ENCODE assay signal across 13 cellular contexts in genomic region chr10:4947039-4947634, GRCh38. TPM values are rescaled to one million over a fixed set of nuclear protein-coding genes. Genes with fewer than 3 reads are reported as not detected.
A peak's percentile ranks its signal among the peaks of the same experiment; 100 is the strongest.
DNase-seq lines count a peak whose midpoint lies in the region; FAIRE-seq and TF ChIP-seq lines count a peak whose summit lies in the region.
"Had no signal": no experiment of that assay in that cellular context is flagged by ENCODE, and none has a peak within 500 bp of the region (broad histone marks: within the 10 kb centered on the region; RNA-seq: fewer than 3 reads in every experiment).

No MANE protein-coding gene starts in this region.

- H3K4me1 ChIP-seq in keratinocyte (ENCODE audit: control insufficient read depth, extremely low read depth, insufficient read depth, low read length) (peaks cover 28% of the 10 kb centered on the region), stomach smooth muscle (ENCODE audit: control insufficient read depth, insufficient read depth, low read length) (peaks cover 32% of the 10 kb centered on the region)

- H3K4me3 Mint-ChIP-seq in nephron progenitor cell: no peak overlapping the region
- H3K4me3 Mint-ChIP-seq: activated T-cell treated with anti-CD3 and anti-CD28 coated beads, Interleukin-2, amount 50 U/mL, for 24 hours had no signal

- H3K9me3 ChIP-seq in keratinocyte (ENCODE audit: control insufficient read depth, low read depth, low read length): no peaks in the 10 kb centered on the region
- no peaks in the 10 kb centered on the region for H3K9me3 ChIP-seq in stomach smooth muscle (ENCODE audit: control insufficient read depth in 2 of 2, low read length in 2 of 2)
- H3K9me3 ChIP-seq: ovary had no signal

- no peaks in the 10 kb centered on the region for H3K79me2 ChIP-seq in keratinocyte (ENCODE audit: control insufficient read depth, insufficient read depth, low read length)

- FAIRE-seq in keratinocyte (lab: Jason Lieb, UNC): no peak
- FAIRE-seq: K562 had no signal

- H3K27ac Mint-ChIP-seq in nephron progenitor cell: no peak overlapping the region
- H3K27ac Mint-ChIP-seq: activated T-cell treated with anti-CD3 and anti-CD28 coated beads, Interleukin-2, amount 50 U/mL, for 24 hours had no signal

- peak overlapping the region; percentile 23 for H3K4me2 ChIP-seq in keratinocyte (ENCODE audit: control insufficient read depth, extremely low read depth, insufficient read depth, low read depth, low read length)

- in situ Hi-C loops in brain microvascular endothelial cell (cut with HindIII; ENCODE audit: low pct_ligation_motif_present, low sequenced_read_pairs): no loop called here

- H3K9me3 Mint-ChIP-seq in nephron progenitor cell: peaks cover 13% of the 10 kb centered on the region
- H3K9me3 Mint-ChIP-seq: activated T-cell treated with anti-CD3 and anti-CD28 coated beads, Interleukin-2, amount 50 U/mL, for 24 hours had no signal

- H3K9me1 ChIP-seq in keratinocyte (ENCODE audit: control insufficient read depth, extremely low read depth, insufficient read depth, low read length): no peaks in the 10 kb centered on the region

- DNase-seq in ELR (ENCODE audit: low read depth): peak; percentile 4
- no peak for DNase-seq in brain microvascular endothelial cell
- DNase-seq in keratinocyte (ENCODE audit: low read depth, low spot score): no peak
- DNase-seq in NCI-H2171 treated with DMSO at 0.1 percent for 48 hours (lab: John Stamatoyannopoulos, UW): no peak
- no peak for DNase-seq in NCI-H510A treated with DMSO at 0.1 percent for 48 hours (lab: John Stamatoyannopoulos, UW)
- DNase-seq in DMS79 (lab: John Stamatoyannopoulos, UW): no peak
- DNase-seq in nephron progenitor cell: no peak
- DNase-seq: activated T-cell treated with anti-CD3 and anti-CD28 coated beads, Interleukin-2, amount 50 U/mL, for 24 hours had no signal

- H3K27ac ChIP-seq in brain microvascular endothelial cell (peak overlapping the region; percentile 22), keratinocyte (ENCODE audit: control insufficient read depth, insufficient read depth, low read length) (peak overlapping the region; percentile 65), stomach smooth muscle (ENCODE audit: low read length) (peak overlapping the region; percentile 56)
- H3K27ac ChIP-seq: cardiac muscle cell, ovary, VCaP had no signal

- H3K27me3 ChIP-seq in brain microvascular endothelial cell (replicated peaks) (no peaks in the 10 kb centered on the region), keratinocyte (ENCODE audit: control insufficient read depth, extremely low read depth, insufficient read depth, low read length) (no peaks in the 10 kb centered on the region), stomach smooth muscle (ENCODE audit: control insufficient read depth in 1 of 2, insufficient read depth in 2 of 2, low read length in 2 of 2) (no peaks in the 10 kb centered on the region)
- H3K27me3 ChIP-seq: cardiac muscle cell, ovary had no signal

- H4K20me1 ChIP-seq in keratinocyte (ENCODE audit: control insufficient read depth, extremely low read depth, insufficient read depth, low read length): no peaks in the 10 kb centered on the region

- no peak overlapping the region for H2AFZ ChIP-seq in keratinocyte (ENCODE audit: control insufficient read depth, low read length)

- peaks cover 2% of the 10 kb centered on the region for H3K27me3 Mint-ChIP-seq in nephron progenitor cell (ENCODE audit: low read depth, poor library complexity)
- H3K27me3 Mint-ChIP-seq: activated T-cell treated with anti-CD3 and anti-CD28 coated beads, Interleukin-2, amount 50 U/mL, for 24 hours had no signal

- H3K9ac ChIP-seq in keratinocyte (ENCODE audit: control insufficient read depth, extremely low read depth, insufficient read depth, low read length) (no peak overlapping the region), stomach smooth muscle (ENCODE audit: low read length in 2 of 2) (no peak overlapping the region)

- H3K4me3 ChIP-seq in brain microvascular endothelial cell (ENCODE audit: low read depth, low read length) (no peak overlapping the region), keratinocyte (ENCODE audit: control insufficient read depth in 2 of 3, extremely low read depth in 1 of 3, insufficient read depth in 2 of 3, low read depth in 1 of 3, low read length in 3 of 3) (no peak overlapping the region), stomach smooth muscle (ENCODE audit: low read length in 2 of 2) (peak overlapping the region in 1 of 2 donors; percentile 9)
- H3K4me3 ChIP-seq: cardiac muscle cell, K562, ovary had no signal

- peaks cover 12% of the 10 kb centered on the region for H3K4me1 Mint-ChIP-seq in nephron progenitor cell

- H3K36me3 Mint-ChIP-seq in nephron progenitor cell (ENCODE audit: low read depth): no peaks in the 10 kb centered on the region

- H3K36me3 ChIP-seq in brain microvascular endothelial cell (replicated peaks) (no peaks in the 10 kb centered on the region), keratinocyte (ENCODE audit: control insufficient read depth in 2 of 2, extremely low read depth in 1 of 2, insufficient read depth in 2 of 2, low read length in 2 of 2) (no peaks in the 10 kb centered on the region), stomach smooth muscle (ENCODE audit: control insufficient read depth in 2 of 2, insufficient read depth in 2 of 2, low read length in 2 of 2) (no peaks in the 10 kb centered on the region)
- H3K36me3 ChIP-seq: cardiac muscle cell, ovary had no signal

- TF ChIP-seq CTCF in brain microvascular endothelial cell (IDR thresholded peaks at IDR 0.05; ENCODE audit: low read depth, low read length, missing control alignments): no peak
- TF ChIP-seq CTCF in keratinocyte (optimal IDR thresholded peaks at IDR 0.05 in 1 of 3, IDR thresholded peaks at IDR 0.05 in 1 of 3, conservative IDR thresholded peaks at IDR 0.05 in 1 of 3; ENCODE audit: extremely low read depth in 1 of 3, insufficient read depth in 2 of 3, low read length in 3 of 3): no peak
- TF ChIP-seq CTCF in nephron progenitor cell (IDR thresholded peaks at IDR 0.05): no peak

- dilution Hi-C loops in keratinocyte (cut with MboI; ENCODE audit: extremely low pct_ligation_motif_present, low sequenced_read_pairs): no loop called here

RNA-seq across cellular contexts. Expression of gene AKR1C1, which starts 16.1 kb away (rescaled TPM):
- polyA plus RNA-seq in keratinocyte: 19.5 to 33.9 TPM (median 28.1 TPM) in 3 replicates
- polyA plus RNA-seq in keratinocyte (2011; ENCODE audit: low read depth): 19.3 TPM
- polyA plus RNA-seq in keratinocyte (2011; cell fraction: cytosol; rRNA removed): 25.1 and 37.8 TPM in 2 replicates
- 30.1 and 33.5 TPM in 2 replicates for polyA plus RNA-seq in keratinocyte (2011; cell fraction: nucleus; rRNA removed)
- 9.3 and 37.8 TPM in 2 replicates for polyA plus RNA-seq in keratinocyte (2012; ENCODE audit: low replicate concordance)
- polyA minus RNA-seq in keratinocyte: 8.8 to 26.9 TPM (median 23.3 TPM) in 3 replicates
- polyA minus RNA-seq in keratinocyte (2011; cell fraction: cytosol; rRNA and poly(A)+ RNA removed): 6.9 TPM
- polyA minus RNA-seq in keratinocyte (2011; cell fraction: nucleus; rRNA and poly(A)+ RNA removed): 14.8 and 37.4 TPM in 2 replicates

RNA-seq across cellular contexts. Expression of gene AKR1C2, which starts 56.5 kb away (rescaled TPM):
- polyA plus RNA-seq in keratinocyte: 24.2 to 173 TPM (median 66.0 TPM) in 3 replicates
- 43.6 TPM for polyA plus RNA-seq in keratinocyte (2011; ENCODE audit: low read depth)
- 50.5 and 71.2 TPM in 2 replicates for polyA plus RNA-seq in keratinocyte (2011; cell fraction: cytosol; rRNA removed)
- polyA plus RNA-seq in keratinocyte (2011; cell fraction: nucleus; rRNA removed): 68.6 and 75.6 TPM in 2 replicates
- 21.0 and 101 TPM in 2 replicates for polyA plus RNA-seq in keratinocyte (2012; ENCODE audit: low replicate concordance)
- polyA minus RNA-seq in keratinocyte: 7.8 to 78.1 TPM (median 31.6 TPM) in 3 replicates
- polyA minus RNA-seq in keratinocyte (2011; cell fraction: cytosol; rRNA and poly(A)+ RNA removed): 23.6 TPM
- polyA minus RNA-seq in keratinocyte (2011; cell fraction: nucleus; rRNA and poly(A)+ RNA removed): 9.7 and 21.4 TPM in 2 replicates
